1 cellular context compared by ENCODE assay signal in genomic region chrX:12240491-12240890, GRCh38.
TF ChIP-seq lines count a peak whose summit lies in the region.

No MANE protein-coding gene starts in this region.

TF ChIP-seq in HEK293, 187 proteins besides CTCF, POLR2A, EP300 and RAD21 (continued from another document and continues in another):
- TF ChIP-seq ZNF513 (tag by site-specific recombination; IDR thresholded peaks at IDR 0.05) = peak; percentile 60; the same call in 1 of the 2 replicates
- TF ChIP-seq GLIS1 (tag by site-specific recombination; IDR thresholded peaks at IDR 0.05) = peak; percentile 52
- TF ChIP-seq BCL6B (tag by site-specific recombination; IDR thresholded peaks at IDR 0.05) = peak; percentile 85
- peak; percentile 67; the same call in 1 of the 2 replicates for TF ChIP-seq TSHZ1 (tag by site-specific recombination; IDR thresholded peaks at IDR 0.05; ENCODE audit: borderline replicate concordance)
- TF ChIP-seq ZNF423 (tag by site-specific recombination; IDR thresholded peaks at IDR 0.05) = peak; percentile 49; the same call in 1 of the 2 replicates
- TF ChIP-seq ZBTB44 (tag by site-specific recombination; IDR thresholded peaks at IDR 0.05) = peak; percentile 87; the same call in 1 of the 2 replicates
- no peak for TF ChIP-seq ZNF777 (tag by site-specific recombination; IDR thresholded peaks at IDR 0.05; ENCODE audit: borderline replicate concordance)
- peak; percentile 87 for TF ChIP-seq SP7 (tag by site-specific recombination; IDR thresholded peaks at IDR 0.05)
- peak; percentile 97 for TF ChIP-seq PRDM4 (tag by site-specific recombination; IDR thresholded peaks at IDR 0.05)
- TF ChIP-seq ATF2 (tag by site-specific recombination; IDR thresholded peaks at IDR 0.05; ENCODE audit: low read depth) = peak; percentile 61
- 0 out of 2 replicates have a peak, but pooled peaks have one; percentile 16 for TF ChIP-seq ZNF146 (tag by site-specific recombination; IDR thresholded peaks at IDR 0.05)
- TF ChIP-seq ZNF76 (tag by site-specific recombination; IDR thresholded peaks at IDR 0.05; ENCODE audit: borderline replicate concordance, low read depth) = 0 out of 2 replicates have a peak, but pooled peaks have one; percentile 17
- no peak for TF ChIP-seq ZNF660 (tag by site-specific recombination; IDR thresholded peaks at IDR 0.05)
- TF ChIP-seq ZNF580 (tag by site-specific recombination; IDR thresholded peaks at IDR 0.05) = peak; percentile 96
- 0 out of 2 replicates have a peak, but pooled peaks have one; percentile 42 for TF ChIP-seq ZNF2 (tag by site-specific recombination; IDR thresholded peaks at IDR 0.05)
- peak; percentile 36; the same call in 1 of the 2 replicates for TF ChIP-seq ZFP3 (tag by site-specific recombination; IDR thresholded peaks at IDR 0.05; ENCODE audit: low read depth)
- TF ChIP-seq ZXDB (tag by site-specific recombination; IDR thresholded peaks at IDR 0.05) = peak; percentile 94
- peak; percentile 68; the same call in 1 of the 2 replicates for TF ChIP-seq ZNF391 (tag by site-specific recombination; IDR thresholded peaks at IDR 0.05; ENCODE audit: borderline replicate concordance, low read depth)
- TF ChIP-seq ZSCAN30 (tag by site-specific recombination; IDR thresholded peaks at IDR 0.05) = peak; percentile 73
- TF ChIP-seq ZNF112 (tag by site-specific recombination; IDR thresholded peaks at IDR 0.05) = no peak
- TF ChIP-seq AEBP2 (tag by site-specific recombination; IDR thresholded peaks at IDR 0.05; ENCODE audit: borderline replicate concordance) = 0 out of 2 replicates have a peak, but pooled peaks have one; percentile 21
- peak; percentile 87 for TF ChIP-seq OVOL3 (tag by site-specific recombination; IDR thresholded peaks at IDR 0.05)
- TF ChIP-seq ZNF555 (tag by site-specific recombination; conservative IDR thresholded peaks at IDR 0.05) = no peak
- no peak for TF ChIP-seq SETDB1 (IDR thresholded peaks at IDR 0.05; ENCODE audit: insufficient read length, low read length)
- TF ChIP-seq ZNF488 (tag by site-specific recombination; IDR thresholded peaks at IDR 0.05) = peak; percentile 75; the same call in 1 of the 2 replicates
- TF ChIP-seq ZBTB49 (tag by site-specific recombination; IDR thresholded peaks at IDR 0.05; ENCODE audit: low read depth) = no peak
- no peak for TF ChIP-seq KLF9 (tag by site-specific recombination; IDR thresholded peaks at IDR 0.05; ENCODE audit: low read depth)
- peak; percentile 98 for TF ChIP-seq BCL11B (tag by site-specific recombination; IDR thresholded peaks at IDR 0.05; ENCODE audit: low read depth)
- peak; percentile 73; the same call in 1 of the 2 replicates for TF ChIP-seq ZNF10 (tag by site-specific recombination; IDR thresholded peaks at IDR 0.05)
- TF ChIP-seq ZSCAN16 (tag by site-specific recombination; IDR thresholded peaks at IDR 0.05) = peak; percentile 22; the same call in 1 of the 2 replicates
- peak; percentile 69 for TF ChIP-seq ZNF366 (tag by site-specific recombination; conservative IDR thresholded peaks at IDR 0.05)
- no peak for TF ChIP-seq ZSCAN23 (tag by site-specific recombination; IDR thresholded peaks at IDR 0.05)
- peak; percentile 78 for TF ChIP-seq ZEB2 (tag by site-specific recombination; IDR thresholded peaks at IDR 0.05)
- peak; percentile 96 for TF ChIP-seq IKZF3 (tag by site-specific recombination; IDR thresholded peaks at IDR 0.05)
- TF ChIP-seq HOXD13 (CRISPR knock-in tag; IDR thresholded peaks at IDR 0.05; ENCODE audit: borderline replicate concordance) = peak; percentile 91
- peak; percentile 41; the same call in 1 of the 2 replicates for TF ChIP-seq ZNF629 (tag by site-specific recombination; IDR thresholded peaks at IDR 0.05)
- TF ChIP-seq ZNF18 (tag by site-specific recombination; IDR thresholded peaks at IDR 0.05) = peak; percentile 84
